ENCODE assay signal across 14 cellular contexts in genomic region chr16:69327585-69328310, GRCh38. TPM values are rescaled to one million over a fixed set of nuclear protein-coding genes. Genes with fewer than 3 reads are reported as not detected.
DNase-seq lines count a peak whose midpoint lies in the region; ATAC-seq and TF ChIP-seq lines count a peak whose summit lies in the region.
"Had no signal": no experiment of that assay in that cellular context is flagged by ENCODE, and none has a peak within 500 bp of the region (broad histone marks: within the 10 kb centered on the region; RNA-seq: fewer than 3 reads in every experiment).

No MANE protein-coding gene starts in this region.

- H4K20me1 ChIP-seq in SK-N-SH (ENCODE audit: insufficient read depth), result peaks cover 57% of the 10 kb centered on the region

- H3F3A ChIP-seq in SK-N-SH (replicated peaks; ENCODE audit: insufficient read depth), result peaks cover 26% of the 10 kb centered on the region

- H3K9ac ChIP-seq in SK-N-SH, result no peak overlapping the region
- peak overlapping the region; percentile 68 to 89 (median 79) for H3K9ac ChIP-seq in skeletal muscle tissue (ENCODE audit: low read depth in 1 of 3, low read length in 3 of 3)

- ATAC-seq in SK-N-SH treated with all-trans-retinoic acid at 6 μM for 48 hours (no peak), GM21717 (IDR thresholded peaks at IDR 0.05; ENCODE audit: unreplicated experiment) (no peak)

- TF ChIP-seq EP300 in SK-N-SH (IDR thresholded peaks at IDR 0.05; ENCODE audit: borderline replicate concordance in 1 of 2, low read depth in 1 of 2, low read length in 1 of 2), result no peak
- no peak for TF ChIP-seq EP300 in stomach (IDR thresholded peaks at IDR 0.05)

- POLR2A ChIA-PET in SK-N-SH (lab: Yijun Ruan, JAX), result interaction anchor here (0.6 to 3.3 kb wide), 2 partner anchors 12 to 76 kb away, joined by 6 to 24 read pairs; partner anchors contain the start of genes COG8 and NIP7
- POLR2A ChIA-PET in RWPE1 (lab: Yijun Ruan, JAX; ENCODE audit: low non-redundant PET), result no interaction called here

- H3K79me2 ChIP-seq in SK-N-SH (ENCODE audit: insufficient read depth), result peaks cover 89% of the 10 kb centered on the region

- H3K4me3 ChIP-seq in SK-N-SH (ENCODE audit: low read depth in 2 of 2, low read length in 1 of 2), result no peak overlapping the region; a peak in 1 of 4 replicates
- H3K4me3 ChIP-seq in epithelial cell of proximal tubule (ENCODE audit: low read depth, low read length), result peak overlapping the region; percentile 78
- H3K4me3 ChIP-seq in skeletal muscle tissue (ENCODE audit: low read length in 3 of 3), result peak overlapping the region in 2 of 3 donors; percentile 83 to 85
- H3K4me3 ChIP-seq in stomach, result no peak overlapping the region
- H3K4me3 ChIP-seq in SJCRH30, result no peak overlapping the region

- CTCF ChIA-PET in SK-N-SH (lab: Yijun Ruan, JAX), result interaction anchor here (0.6 to 4.6 kb wide), 4 partner anchors 11 to 204 kb away, joined by 3 to 21 read pairs (median 6); partner anchors contain the start of gene COG8
- CTCF ChIA-PET in RWPE1 (lab: Yijun Ruan, JAX), result interaction anchor here (1.1 kb wide), 1 partner anchor 13 kb away, joined by 5 read pairs; no protein-coding TSS in a partner anchor

- H3K36me3 ChIP-seq in SK-N-SH (replicated peaks in 1 of 2; ENCODE audit: control insufficient read depth in 1 of 2, insufficient read depth in 2 of 2, low read length in 1 of 2) (peaks cover 45 to 48% of the 10 kb centered on the region in 2 experiments), skeletal muscle tissue (ENCODE audit: control insufficient read depth in 3 of 3, insufficient read depth in 3 of 3, low read length in 3 of 3) (peaks cover 32 to 37% (median 34%) of the 10 kb centered on the region in 3 donors), stomach (peaks cover 36 to 72% (median 65%) of the 10 kb centered on the region in 4 donors), SJCRH30 (peaks cover 31% of the 10 kb centered on the region)

- 92% methylated on average over 14 of the region's 14 CpGs for WGBS in SK-N-SH (ENCODE audit: low lambda C conversion rate)
- 86 to 88% (median 87%) methylated on average over 14 of the region's 14 CpGs for WGBS in stomach, 5 donors

- no peak for TF ChIP-seq CTCF in SK-N-SH (IDR thresholded peaks at IDR 0.05)
- no peak for TF ChIP-seq CTCF in RWPE1 (conservative IDR thresholded peaks at IDR 0.05; ENCODE audit: low read depth)
- no peak for TF ChIP-seq CTCF in epithelial cell of proximal tubule (conservative IDR thresholded peaks at IDR 0.05; ENCODE audit: low read depth, low read length)
- TF ChIP-seq CTCF in stomach (IDR thresholded peaks at IDR 0.05), result no peak

- H3K27ac ChIP-seq in SK-N-SH (ENCODE audit: low read depth in 2 of 2, low read length in 1 of 2), result no peak overlapping the region
- H3K27ac ChIP-seq in RWPE1, result peak overlapping the region; percentile 87
- peak overlapping the region; percentile 86 for H3K27ac ChIP-seq in skeletal muscle tissue (ENCODE audit: low read depth, low read length)
- peak overlapping the region in 1 of 5 donors; percentile 91 for H3K27ac ChIP-seq in stomach
- H3K27ac ChIP-seq in SJCRH30, result no peak overlapping the region

- H2AFZ ChIP-seq in SK-N-SH (ENCODE audit: low read depth), result no peak overlapping the region

- H3K27me3 ChIP-seq in SK-N-SH (ENCODE audit: insufficient read depth) (no peaks in the 10 kb centered on the region), skeletal muscle tissue (ENCODE audit: control insufficient read depth in 3 of 3, insufficient read depth in 3 of 3, low read length in 3 of 3) (no peaks in the 10 kb centered on the region), stomach (no peaks in the 10 kb centered on the region), SJCRH30 (no peaks in the 10 kb centered on the region)

- peak overlapping the region; percentile 91 for H3K4me2 ChIP-seq in SK-N-SH

- intact Hi-C loops in stomach (cut with DNase I; ENCODE audit: low total_unique reads), result no loop called here

- H3K9me3 ChIP-seq in SK-N-SH, result no peaks in the 10 kb centered on the region
- no peaks in the 10 kb centered on the region for H3K9me3 ChIP-seq in skeletal muscle tissue (ENCODE audit: control insufficient read depth in 3 of 3, low read length in 3 of 3)
- H3K9me3 ChIP-seq in stomach, result no peaks in the 10 kb centered on the region
- no peaks in the 10 kb centered on the region for H3K9me3 ChIP-seq in SJCRH30 (replicated peaks)

- H3K4me1 ChIP-seq in SK-N-SH (ENCODE audit: control insufficient read depth in 1 of 2, insufficient read depth in 2 of 2, low read depth in 1 of 2, low read length in 1 of 2) (peaks cover 11 to 41% of the 10 kb centered on the region in 2 experiments), skeletal muscle tissue (ENCODE audit: control insufficient read depth in 3 of 3, insufficient read depth in 3 of 3, low read length in 3 of 3) (peaks cover 44 to 66% (median 65%) of the 10 kb centered on the region in 3 donors), stomach (peaks cover 39 to 81% (median 74%) of the 10 kb centered on the region in 4 donors), SJCRH30 (peaks cover 10% of the 10 kb centered on the region)

- no peak for TF ChIP-seq RAD21 in SK-N-SH (IDR thresholded peaks at IDR 0.05; ENCODE audit: low read length)

- no peaks in the 10 kb centered on the region for H3K9me2 ChIP-seq in SK-N-SH

- DNase-seq in SK-N-SH, result no peak
- DNase-seq in RWPE1 (ENCODE audit: low spot score), result no peak
- no peak for DNase-seq in epithelial cell of proximal tubule (ENCODE audit: low read depth)
- DNase-seq in stomach, result no peak
- no peak for DNase-seq in SJCRH30
- DNase-seq: NCI-H446; stimulated activated CD4-positive, alpha-beta T cell treated with anti-CD3 and anti-CD28 coated beads, Interleukin-2, amount 100 ng/mL, for 24 hours; T-helper 1 cell had no signal

- no peak for TF ChIP-seq POLR2A in stomach (IDR thresholded peaks at IDR 0.05)

TF ChIP-seq in SK-N-SH, 30 proteins besides CTCF, POLR2A, EP300 and RAD21 (continues in another document):
- no peak for TF ChIP-seq TCF12 (IDR thresholded peaks at IDR 0.05)
- no peak for TF ChIP-seq TEAD4 (IDR thresholded peaks at IDR 0.05; ENCODE audit: borderline replicate concordance, insufficient read depth)

TF ChIP-seq in SK-N-SH treated with all-trans-retinoic acid at 6 μM for 48 hours, 23 proteins besides CTCF, POLR2A, EP300 and RAD21 (continues in another document):
- TF ChIP-seq TOX (CRISPR knock-in tag; IDR thresholded peaks at IDR 0.05; ENCODE audit: borderline replicate concordance) (no peak), PPARA (CRISPR knock-in tag; IDR thresholded peaks at IDR 0.05; ENCODE audit: borderline replicate concordance) (no peak)

RNA-seq across cellular contexts. Expression of gene PDF, which starts 2.6 kb away (rescaled TPM):
- 21.4 and 22.0 TPM in 2 replicates for polyA plus RNA-seq in SK-N-SH (2012; rRNA removed)
- 21.3 and 22.0 TPM in 2 replicates for polyA plus RNA-seq in SK-N-SH (2012; cell fraction: cytosol; rRNA removed)
- polyA plus RNA-seq in SK-N-SH (2012; cell fraction: nucleus; rRNA removed), result 11.5 and 13.6 TPM in 2 replicates
- 23.8 and 36.8 TPM in 2 replicates for total RNA-seq in epithelial cell of proximal tubule
- total RNA-seq in skeletal muscle tissue, result 6.8 TPM
- total RNA-seq in stomach, result 100 to 1,000 TPM in 1 of 5 donors, 10 to 100 TPM in 2, 1 to 10 TPM in 1, not detected in 1; 6.4 to 131 (median 23.6) TPM
- 1 to 10 TPM; 1.7 to 7.9 (median 7.1) TPM for polyA plus RNA-seq in stomach
- 9.7 and 10.3 TPM in 2 replicates for total RNA-seq in SJCRH30 (2014; rRNA removed; shearing (Covaris generic))

RNA-seq across cellular contexts. Expression of gene COG8, which starts 11.6 kb away (rescaled TPM):
- polyA plus RNA-seq in SK-N-SH (2012; rRNA removed) (30.2 and 37.2 TPM in 2 replicates), stomach (10 to 100 TPM; 11.1 to 19.7 (median 11.5) TPM)
- 18.8 and 25.3 TPM in 2 replicates for polyA plus RNA-seq in SK-N-SH (2012; cell fraction: cytosol; rRNA removed)
- polyA plus RNA-seq in SK-N-SH (2012; cell fraction: nucleus; rRNA removed), result 36.7 and 41.4 TPM in 2 replicates
- total RNA-seq in epithelial cell of proximal tubule (39.4 and 45.4 TPM in 2 replicates), skeletal muscle tissue (36.0 TPM), stomach (100 to 1,000 TPM in 1 of 5 donors, 10 to 100 TPM in 4; 18.1 to 167 (median 33.6) TPM)
- 31.5 and 31.8 TPM in 2 replicates for total RNA-seq in SJCRH30 (2014; rRNA removed; shearing (Covaris generic))

RNA-seq across cellular contexts. Expression of gene NIP7, which starts 11.8 kb away (rescaled TPM):
- polyA plus RNA-seq in SK-N-SH (2012; rRNA removed), result 19.0 and 22.8 TPM in 2 replicates
- polyA plus RNA-seq in SK-N-SH (2012; cell fraction: cytosol; rRNA removed), result 24.7 and 29.3 TPM in 2 replicates
- polyA plus RNA-seq in SK-N-SH (2012; cell fraction: nucleus; rRNA removed), result 16.0 and 18.5 TPM in 2 replicates
- total RNA-seq in epithelial cell of proximal tubule, result 27.2 and 42.9 TPM in 2 replicates
- 21.9 TPM for total RNA-seq in skeletal muscle tissue
- total RNA-seq in stomach, result 10 to 100 TPM in 2 of 5 donors, 1 to 10 TPM in 1, under 1 TPM in 1, not detected in 1; 0.89 to 18.9 (median 9.8) TPM
- polyA plus RNA-seq in stomach, result 10 to 100 TPM; 10.9 to 16.3 (median 14.4) TPM
- total RNA-seq in SJCRH30 (2014; rRNA removed; shearing (Covaris generic)), result 29.7 and 31.8 TPM in 2 replicates

RNA-seq across cellular contexts. Expression of gene VPS4A, which starts 16.6 kb away (rescaled TPM):
- polyA plus RNA-seq in SK-N-SH (2012; rRNA removed), result 18.4 and 20.8 TPM in 2 replicates
- 12.9 and 17.4 TPM in 2 replicates for polyA plus RNA-seq in SK-N-SH (2012; cell fraction: cytosol; rRNA removed)
- 46.5 and 50.8 TPM in 2 replicates for polyA plus RNA-seq in SK-N-SH (2012; cell fraction: nucleus; rRNA removed)
- total RNA-seq in epithelial cell of proximal tubule, result 31.0 and 35.4 TPM in 2 replicates
- 25.6 TPM for total RNA-seq in skeletal muscle tissue
- total RNA-seq in stomach, result 10 to 100 TPM in 4 of 5 donors, 1 to 10 TPM in 1; 4.1 to 51.0 (median 33.9) TPM
- 10 to 100 TPM; 27.3 to 30.4 (median 27.8) TPM for polyA plus RNA-seq in stomach
- 20.9 and 25.5 TPM in 2 replicates for total RNA-seq in SJCRH30 (2014; rRNA removed; shearing (Covaris generic))

RNA-seq across cellular contexts. Expression of gene TMED6, which starts 23.8 kb away (rescaled TPM):
- not detected in 2 replicates for polyA plus RNA-seq in SK-N-SH (2012; rRNA removed)
- not detected in 2 replicates for polyA plus RNA-seq in SK-N-SH (2012; cell fraction: cytosol; rRNA removed)
- 0.14 TPM in 1 of 2 replicates, not detected in the other for polyA plus RNA-seq in SK-N-SH (2012; cell fraction: nucleus; rRNA removed)
- total RNA-seq in epithelial cell of proximal tubule, result not detected in 2 replicates
- total RNA-seq in skeletal muscle tissue, result not detected
- total RNA-seq in stomach, result 10 to 100 TPM in 2 of 5 donors, 1 to 10 TPM in 2, not detected in 1; 1.8 to 31.9 (median 10.8) TPM
- 10 to 100 TPM in 2 of 3 donors, 1 to 10 TPM in 1; 3.8 to 60.1 (median 37.6) TPM for polyA plus RNA-seq in stomach
- not detected in 2 replicates for total RNA-seq in SJCRH30 (2014; rRNA removed; shearing (Covaris generic))
- total RNA-seq: A172, glomerular endothelial cell, temporal lobe had no signal

Comparison
In these comparisons a context has a peak if more than half of its experiments do, and no peak if none do; other contexts are left out.
1. H3K27ac ChIP-seq: peak in RWPE1 (single experiment) and skeletal muscle tissue (single experiment); none in SK-N-SH (0 of 2) and SJCRH30 (single experiment).
2. H3K4me3 ChIP-seq: peak in epithelial cell of proximal tubule (single experiment) and skeletal muscle tissue (2 of 3); none in SK-N-SH (0 of 2), stomach (0 of 4) and SJCRH30 (single experiment).